26 cellular contexts compared by ENCODE assay signal in the genomic region with DNA sequence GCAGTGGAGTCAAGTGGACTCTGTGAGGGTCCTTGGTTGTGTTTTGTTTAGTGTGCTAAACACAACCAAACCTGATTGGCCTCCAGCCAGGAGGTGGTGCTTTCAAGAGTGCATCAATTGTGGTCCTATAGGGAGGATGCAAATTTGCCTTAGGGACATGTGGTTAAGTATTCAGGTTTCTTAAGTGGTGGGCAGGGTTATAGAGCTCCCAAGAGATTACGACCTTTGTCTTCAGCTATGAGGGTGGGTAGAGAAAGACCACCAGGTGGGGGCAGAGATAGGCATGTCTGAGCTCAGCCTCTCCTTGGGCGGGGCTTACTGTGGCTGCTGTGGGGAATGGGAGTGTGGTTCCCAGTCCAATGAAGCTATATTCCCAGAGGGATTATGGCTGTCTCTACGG.
"Had no signal": no experiment of that assay in that cellular context is flagged by ENCODE, and none has a peak within 500 bp of the region (broad histone marks: within the 10 kb centered on the region; RNA-seq: fewer than 3 reads in every experiment).

No MANE protein-coding gene starts in this region.

- H3K9me3 ChIP-seq: ascending aorta, body of pancreas had no signal

- H3K36me3 ChIP-seq: ascending aorta had no signal

- DNase-seq: activated B cell treated with CpG ODN at 0.5 μM for 24 hours; activated CD4-positive, alpha-beta T cell treated with anti-CD3 and anti-CD28 coated beads for 1 hour; activated CD4-positive, alpha-beta T cell treated with anti-CD3 and anti-CD28 coated beads, Interleukin-2, amount 10 ng/mL, durations not matched to agents 24 days and 14 days; activated CD4-positive, alpha-beta T cell treated with anti-CD3 and anti-CD28 coated beads, Interleukin-2, amount 50 U/mL, for 48 hours; activated effector memory CD4-positive, alpha-beta T cell treated with anti-CD3 and anti-CD28 coated beads, Interleukin-2, amount 50 U/mL, for 16 hours; activated naive CD4-positive, alpha-beta T cell treated with Interleukin-2 at 50 U/mL for 16 hours; activated naive CD8-positive, alpha-beta T cell treated with anti-CD3 and anti-CD28 coated beads, Interleukin-2, amount 50 U/mL, for 24 hours; activated T-cell treated with anti-CD3 and anti-CD28 coated beads, Interleukin-2, amount 50 U/mL, for 4 hours; amniotic stem cell; body of pancreas; central memory CD4-positive, alpha-beta T cell; cortex of kidney; Karpas-422; NCI-H1048; NCI-H1694; NCI-H2081 treated with DMSO at 0.1 percent for 48 hours; NCI-H226; NCI-H510A treated with DMSO at 0.1 percent for 48 hours; NCI-H774; NK-92 treated with Interleukin-12 subunit alpha and Interleukin-12 subunit beta, amount 100 ng/mL, for 24 hours; PC-3; SHP77; T-helper 17 cell; T-helper 9 cell had no signal

- H3K4me1 ChIP-seq: ascending aorta, body of pancreas had no signal

- H3K27ac ChIP-seq: ascending aorta, body of pancreas had no signal

- H3K27me3 ChIP-seq: ascending aorta, body of pancreas had no signal

- H3K4me3 ChIP-seq: ascending aorta, body of pancreas, K562 had no signal
